ENCODE assay signal across 9 cellular contexts in genomic region chr11:120710354-120711187, GRCh38.
DNase-seq lines count a peak whose midpoint lies in the region; ATAC-seq and TF ChIP-seq lines count a peak whose summit lies in the region.
"Had no signal": no experiment of that assay in that cellular context is flagged by ENCODE, and none has a peak within 500 bp of the region (broad histone marks: within the 10 kb centered on the region; RNA-seq: fewer than 3 reads in every experiment).

No MANE protein-coding gene starts in this region.

- no peak for TF ChIP-seq POLR2A in body of pancreas (IDR thresholded peaks at IDR 0.05)

- H3K27ac ChIP-seq in BLaER1 treated with 17β-estradiol and CSF1 and Interleukin-3, amounts not matched to agents 10 nM and 100 nM, result peak overlapping the region in 8 of 11 experiments; percentile 21 to 78 (median 66); a peak in 15 of 22 replicates
- H3K27ac ChIP-seq in body of pancreas (no peak overlapping the region), aorta (ENCODE audit: low read depth in 1 of 2, low read length in 2 of 2) (no peak overlapping the region)

- POLR2A ChIA-PET in activated CD8-positive, alpha-beta T cell treated with anti-CD3 and anti-CD28 coated beads for 36 hours (lab: Charles Lee), result no interaction called here

- no peaks in the 10 kb centered on the region for H3K36me3 ChIP-seq in BLaER1 treated with 17β-estradiol and CSF1 and Interleukin-3, amounts not matched to agents 10 nM and 100 nM
- H3K36me3 ChIP-seq in body of pancreas (replicated peaks in 1 of 2; ENCODE audit: insufficient read depth in 1 of 2, low read depth in 2 of 2) (no peaks in the 10 kb centered on the region), aorta (ENCODE audit: control insufficient read depth in 1 of 2, insufficient read depth in 2 of 2, low read length in 1 of 2) (no peaks in the 10 kb centered on the region)

- H3K9me3 ChIP-seq in BLaER1 treated with 17β-estradiol and CSF1 and Interleukin-3, amounts not matched to agents 10 nM and 100 nM (replicated peaks in 1 of 11), result peaks cover 0 to 26% (median 14%) of the 10 kb centered on the region in 11 experiments; a peak in 21 of 22 replicates
- H3K9me3 ChIP-seq in body of pancreas (peaks cover 0 to 16% (median 0%) of the 10 kb centered on the region in 3 donors), aorta (ENCODE audit: control insufficient read depth, low read length) (peaks cover 14% of the 10 kb centered on the region)

- no peak overlapping the region for H3K4me3 Mint-ChIP-seq in activated CD8-positive, alpha-beta T cell treated with anti-CD3 and anti-CD28 coated beads for 36 hours
- H3K4me3 Mint-ChIP-seq: activated naive CD8-positive, alpha-beta T cell treated with anti-CD3 and anti-CD28 coated beads, Interleukin-2, amount 10 ng/mL, durations not matched to agents 7 days and 5 days had no signal

- no peak overlapping the region for H3K4me3 ChIP-seq in BLaER1 treated with 17β-estradiol and CSF1 and Interleukin-3, amounts not matched to agents 10 nM and 100 nM
- no peak overlapping the region for H3K4me3 ChIP-seq in body of pancreas
- no peak overlapping the region for H3K4me3 ChIP-seq in aorta (ENCODE audit: low read length in 2 of 2)

- H3K4me2 ChIP-seq in BLaER1 treated with 17β-estradiol and CSF1 and Interleukin-3, amounts not matched to agents 10 nM and 100 nM, result peak overlapping the region; percentile 28 to 93 (median 88)

- intact Hi-C loops in body of pancreas (cut with DNase I) (no loop called here), aorta (cut with DNase I) (no loop called here)
- intact Hi-C loops in activated CD8-positive, alpha-beta T cell treated with anti-CD3 and anti-CD28 coated beads for 36 hours (cut with micrococcal nuclease), result no loop called here

- peaks cover 5% of the 10 kb centered on the region for H3K27me3 Mint-ChIP-seq in activated CD8-positive, alpha-beta T cell treated with anti-CD3 and anti-CD28 coated beads for 36 hours

- H3K27ac Mint-ChIP-seq in activated CD8-positive, alpha-beta T cell treated with anti-CD3 and anti-CD28 coated beads for 36 hours, result no peak overlapping the region
- H3K27ac Mint-ChIP-seq: activated naive CD8-positive, alpha-beta T cell treated with anti-CD3 and anti-CD28 coated beads, Interleukin-2, amount 10 ng/mL, durations not matched to agents 7 days and 5 days had no signal

- TF ChIP-seq CTCF in body of pancreas (IDR thresholded peaks at IDR 0.05), result no peak
- no peak for TF ChIP-seq CTCF in activated CD8-positive, alpha-beta T cell treated with anti-CD3 and anti-CD28 coated beads for 36 hours (IDR thresholded peaks at IDR 0.05)

- no peaks in the 10 kb centered on the region for H3K4me1 Mint-ChIP-seq in activated CD8-positive, alpha-beta T cell treated with anti-CD3 and anti-CD28 coated beads for 36 hours (ENCODE audit: low read depth)
- H3K4me1 Mint-ChIP-seq: activated naive CD8-positive, alpha-beta T cell treated with anti-CD3 and anti-CD28 coated beads, Interleukin-2, amount 10 ng/mL, durations not matched to agents 7 days and 5 days had no signal

- DNase-seq in body of pancreas, result peak; percentile 16 to 38 (median 29)
- DNase-seq in left kidney (ENCODE audit: low read depth, low spot score), result peak; percentile 93
- DNase-seq in aorta, result peak in 1 of 2 donors; percentile 36
- DNase-seq in activated CD8-positive, alpha-beta T cell treated with anti-CD3 and anti-CD28 coated beads for 36 hours, result no peak
- no peak for DNase-seq in mesenteric fat pad (ENCODE audit: low spot score)
- DNase-seq: activated naive CD8-positive, alpha-beta T cell treated with anti-CD3 and anti-CD28 coated beads, Interleukin-2, amount 10 ng/mL, durations not matched to agents 7 days and 5 days had no signal

- H3K9me3 Mint-ChIP-seq in activated CD8-positive, alpha-beta T cell treated with anti-CD3 and anti-CD28 coated beads for 36 hours, result peaks cover 7% of the 10 kb centered on the region
- H3K9me3 Mint-ChIP-seq: activated naive CD8-positive, alpha-beta T cell treated with anti-CD3 and anti-CD28 coated beads, Interleukin-2, amount 10 ng/mL, durations not matched to agents 7 days and 5 days had no signal

- H3K36me3 Mint-ChIP-seq in activated CD8-positive, alpha-beta T cell treated with anti-CD3 and anti-CD28 coated beads for 36 hours (ENCODE audit: low read depth), result no peaks in the 10 kb centered on the region
- H3K36me3 Mint-ChIP-seq: activated naive CD8-positive, alpha-beta T cell treated with anti-CD3 and anti-CD28 coated beads, Interleukin-2, amount 10 ng/mL, durations not matched to agents 7 days and 5 days had no signal

- H3K9ac ChIP-seq in BLaER1 treated with 17β-estradiol and CSF1 and Interleukin-3, amounts not matched to agents 10 nM and 100 nM, result peak overlapping the region in 6 of 11 experiments; percentile 32 to 72 (median 64); a peak in 12 of 22 replicates

- peaks cover 0 to 26% (median 0%) of the 10 kb centered on the region in 11 experiments; a peak in 4 of 22 replicates for H3K27me3 ChIP-seq in BLaER1 treated with 17β-estradiol and CSF1 and Interleukin-3, amounts not matched to agents 10 nM and 100 nM
- no peaks in the 10 kb centered on the region for H3K27me3 ChIP-seq in body of pancreas
- no peaks in the 10 kb centered on the region for H3K27me3 ChIP-seq in aorta (ENCODE audit: control insufficient read depth in 1 of 2, insufficient read depth in 2 of 2, low read length in 1 of 2)

- CTCF ChIA-PET in activated CD8-positive, alpha-beta T cell treated with anti-CD3 and anti-CD28 coated beads for 36 hours (lab: Charles Lee), result no interaction called here

- 45 to 48% methylated on average over 13 to 15 of the region's 15 CpGs for WGBS in body of pancreas, 2 donors
- WGBS in aorta, 2 donors, result 67 to 68% methylated on average over 15 of the region's 15 CpGs

- H4K20me1 ChIP-seq in BLaER1 treated with 17β-estradiol and CSF1 and Interleukin-3, amounts not matched to agents 10 nM and 100 nM, result no peaks in the 10 kb centered on the region; a peak in 1 of 22 replicates

- peaks cover 30 to 100% (median 98%) of the 10 kb centered on the region in 10 experiments for H3K4me1 ChIP-seq in BLaER1 treated with 17β-estradiol and CSF1 and Interleukin-3, amounts not matched to agents 10 nM and 100 nM
- H3K4me1 ChIP-seq in body of pancreas, result no peaks in the 10 kb centered on the region
- no peaks in the 10 kb centered on the region for H3K4me1 ChIP-seq in aorta (ENCODE audit: control insufficient read depth in 1 of 2, insufficient read depth in 2 of 2, low read length in 2 of 2)

- ATAC-seq in HG03135 (IDR thresholded peaks at IDR 0.05; ENCODE audit: unreplicated experiment) (peak; percentile 15), body of pancreas (peak; percentile 68), aorta (ENCODE audit: low FRiP score) (peak; percentile 61), HG02840 (IDR thresholded peaks at IDR 0.05; ENCODE audit: low FRiP score, unreplicated experiment) (no peak)
- no peak for ATAC-seq in activated CD8-positive, alpha-beta T cell treated with anti-CD3 and anti-CD28 coated beads for 36 hours

Comparison
In these comparisons a context has a peak if more than half of its experiments do, and no peak if none do; other contexts are left out.
1. H3K27ac ChIP-seq: peak in BLaER1 treated with 17β-estradiol and CSF1 and Interleukin-3, amounts not matched to agents 10 nM and 100 nM (8 of 11); none in body of pancreas (0 of 4) and aorta (0 of 2).
2. ATAC-seq: peak in HG03135 (single experiment), body of pancreas (single experiment) and aorta (single experiment); none in activated CD8-positive, alpha-beta T cell treated with anti-CD3 and anti-CD28 coated beads for 36 hours (single experiment) and HG02840 (single experiment).
3. DNase-seq: peak in body of pancreas (4 of 4) and left kidney (single experiment); none in activated CD8-positive, alpha-beta T cell treated with anti-CD3 and anti-CD28 coated beads for 36 hours (single experiment) and mesenteric fat pad (single experiment).